In the genomic region with DNA sequence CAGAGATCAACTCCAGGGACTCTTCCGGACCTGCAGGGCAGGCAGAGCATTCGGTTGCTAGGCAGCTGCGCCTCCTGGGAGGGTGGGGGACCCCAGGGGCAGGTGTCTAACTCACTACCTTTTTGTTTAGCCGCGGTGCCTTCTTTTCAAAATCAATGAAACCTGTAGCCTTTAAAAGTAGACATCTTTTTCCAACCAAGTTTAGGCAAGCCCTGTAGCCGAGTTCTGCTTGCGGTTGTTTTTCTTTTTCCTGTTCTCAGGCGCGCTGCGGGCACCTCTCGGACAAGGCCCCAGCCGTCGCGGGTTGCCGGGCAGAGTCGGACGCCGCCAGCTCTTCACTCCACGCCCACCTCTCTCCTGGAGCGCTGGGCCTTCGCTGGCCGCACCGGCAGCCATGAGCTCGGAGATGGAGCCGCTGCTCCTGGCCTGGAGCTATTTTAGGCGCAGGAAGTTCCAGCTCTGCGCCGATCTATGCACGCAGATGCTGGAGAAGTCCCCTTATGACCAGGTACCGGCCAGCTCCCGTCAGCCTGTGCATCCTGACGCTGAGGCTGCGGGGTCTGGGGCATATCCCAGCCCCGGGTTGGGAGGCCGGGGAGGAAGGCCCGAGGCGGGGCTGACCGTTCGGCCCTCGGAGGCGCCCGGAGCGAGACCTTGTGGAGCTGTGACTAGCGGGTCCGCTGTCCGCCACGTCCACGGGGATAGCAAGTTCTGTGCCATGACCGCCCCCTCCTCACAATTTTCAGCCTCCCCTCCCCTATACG, we compare ENCODE assay signal across 8 cellular contexts. TPM values are rescaled to one million over a fixed set of nuclear protein-coding genes. Genes with fewer than 3 reads are reported as not detected.
A peak's percentile ranks its signal among the peaks of the same experiment; 100 is the strongest.
DNase-seq lines count a peak whose midpoint lies in the region; ATAC-seq and TF ChIP-seq lines count a peak whose summit lies in the region.

TTC8 (plus strand) TSS at position 338 of the 764 bp plus-strand sequence; CDS start at position 395, 57 bp downstream.

- H3K4me1 ChIP-seq in KMS-11 (ENCODE audit: low read depth, poor library complexity, severe bottlenecking) (peaks cover 11% of the 10 kb centered on the region), Panc1 (ENCODE audit: control insufficient read depth, insufficient read depth, low read length) (no peaks in the 10 kb centered on the region), esophagus muscularis mucosa (peaks cover 4 to 35% (median 23%) of the 10 kb centered on the region in 4 donors), muscle layer of colon (ENCODE audit: insufficient read depth, low read length) (peaks cover 6% of the 10 kb centered on the region)

- peak within 1 kb of the TSS; percentile 90 to 97 for H3K4me3 Mint-ChIP-seq in activated T-cell treated with anti-CD3 and anti-CD28 coated beads, Interleukin-2, amount 50 U/mL, for 72 hours

- DNase-seq in DMS79 (lab: John Stamatoyannopoulos, UW) (peak; percentile 93), Panc1 (ENCODE audit: low read depth, low spot score) (peak; percentile 64), esophagus muscularis mucosa (ENCODE audit: extremely low spot score) (peak; percentile 95)
- peak; percentile 86 to 88 for DNase-seq in activated T-cell treated with anti-CD3 and anti-CD28 coated beads, Interleukin-2, amount 50 U/mL, for 72 hours
- DNase-seq in stimulated activated CD8-positive, alpha-beta memory T cell treated with anti-CD3 and anti-CD28 coated beads, Interleukin-7, amount 100 ng/mL, for 1 hour (ENCODE audit: low read depth in 2 of 2), result peak; percentile 63 to 68

- CTCF ChIA-PET in Panc1 (lab: Charles Lee), result interaction anchor here (0.7 kb wide), 1 partner anchor 16 kb away, joined by 3 read pairs; no protein-coding TSS in a partner anchor

- H3K9ac ChIP-seq in KMS-11 (peak within 1 kb of the TSS; percentile 77), muscle layer of colon (ENCODE audit: low read length) (peak within 1 kb of the TSS; percentile 43)

- ATAC-seq in GM21737 (IDR thresholded peaks at IDR 0.05; ENCODE audit: unreplicated experiment) (peak; percentile 99), Panc1 (peak; percentile 100)
- ATAC-seq in activated T-cell treated with anti-CD3 and anti-CD28 coated beads, Interleukin-2, amount 50 U/mL, for 72 hours (replicated peaks in 1 of 2), result peak; percentile 98

- peaks cover 19% of the 10 kb centered on the region for H3K27me3 Mint-ChIP-seq in activated T-cell treated with anti-CD3 and anti-CD28 coated beads, Interleukin-2, amount 50 U/mL, for 72 hours (ENCODE audit: low read depth)

- no peaks in the 10 kb centered on the region for H3K9me3 Mint-ChIP-seq in activated T-cell treated with anti-CD3 and anti-CD28 coated beads, Interleukin-2, amount 50 U/mL, for 72 hours

- no peaks in the 10 kb centered on the region for H3K36me3 Mint-ChIP-seq in activated T-cell treated with anti-CD3 and anti-CD28 coated beads, Interleukin-2, amount 50 U/mL, for 72 hours (ENCODE audit: insufficient read depth in 2 of 2)

- WGBS in esophagus muscularis mucosa, result under 1% methylated on average over 23 of the region's 50 CpGs

- TF ChIP-seq POLR2A in esophagus muscularis mucosa (IDR thresholded peaks at IDR 0.05; ENCODE audit: low read depth), result no peak

- H3K27ac Mint-ChIP-seq in activated T-cell treated with anti-CD3 and anti-CD28 coated beads, Interleukin-2, amount 50 U/mL, for 72 hours, result peak within 1 kb of the TSS; percentile 97

- in situ Hi-C loops in Panc1 (cut with HindIII; ENCODE audit: low pct_unique_long_range_greater_than_20kb, low sequenced_read_pairs), result no loop called here

- no peaks in the 10 kb centered on the region for H4K20me1 ChIP-seq in KMS-11 (ENCODE audit: insufficient read depth)

- H3K36me3 ChIP-seq in KMS-11 (ENCODE audit: insufficient read depth), result no peaks in the 10 kb centered on the region
- no peaks in the 10 kb centered on the region; the same call in 1 of the 2 replicates for H3K36me3 ChIP-seq in Panc1 (ENCODE audit: control insufficient read depth, insufficient read depth, low read length)
- H3K36me3 ChIP-seq in esophagus muscularis mucosa, result no peaks in the 10 kb centered on the region
- H3K36me3 ChIP-seq in muscle layer of colon (ENCODE audit: insufficient read depth, low read length), result no peaks in the 10 kb centered on the region

- no peak for TF ChIP-seq EP300 in esophagus muscularis mucosa (IDR thresholded peaks at IDR 0.05)

- H3K4me3 ChIP-seq in KMS-11 (IDR thresholded peaks at IDR 0.05; ENCODE audit: insufficient read depth, low read depth, low read length) (no peak within 1 kb of the TSS), Panc1 (ENCODE audit: low read depth in 2 of 2, low read length in 2 of 2) (peak within 1 kb of the TSS; percentile 74 to 81), esophagus muscularis mucosa (peak within 1 kb of the TSS; percentile 68 to 80 (median 75)), muscle layer of colon (ENCODE audit: low read depth in 1 of 2, low read length in 2 of 2) (peak within 1 kb of the TSS; percentile 75 to 83)

- intact Hi-C loops in Panc1 (cut with micrococcal nuclease; ENCODE audit: unreplicated experiment), result no loop called here
- intact Hi-C loops in esophagus muscularis mucosa (cut with DNase I), result loop anchor here (5.0 kb wide), 1 partner anchor 32 kb away; the partner anchor contains the start of gene EML5

- peaks cover 19% of the 10 kb centered on the region for H3K4me1 Mint-ChIP-seq in activated T-cell treated with anti-CD3 and anti-CD28 coated beads, Interleukin-2, amount 50 U/mL, for 72 hours (ENCODE audit: low read depth)

- H3K27ac ChIP-seq in KMS-11 (peak within 1 kb of the TSS; percentile 86), Panc1 (ENCODE audit: low read length) (peak within 1 kb of the TSS; percentile 66), esophagus muscularis mucosa (replicated peaks in 1 of 4) (peak within 1 kb of the TSS; percentile 83 to 86 (median 84)), muscle layer of colon (ENCODE audit: low read depth, low read length) (peak within 1 kb of the TSS; percentile 71)

- peak within 1 kb of the TSS; percentile 89 for H2AFZ ChIP-seq in KMS-11 (ENCODE audit: low read depth)

- TF ChIP-seq CTCF in KMS-11 (conservative IDR thresholded peaks at IDR 0.05; ENCODE audit: low read depth, low read length) (no peak), Panc1 (IDR thresholded peaks at IDR 0.05) (no peak), esophagus muscularis mucosa (IDR thresholded peaks at IDR 0.05) (peak in 1 of 3 experiments; percentile 10)

- H3K9me3 ChIP-seq in Panc1 (ENCODE audit: control insufficient read depth, insufficient read depth, low read depth, low read length), result no peaks in the 10 kb centered on the region
- no peaks in the 10 kb centered on the region for H3K9me3 ChIP-seq in esophagus muscularis mucosa
- no peaks in the 10 kb centered on the region for H3K9me3 ChIP-seq in muscle layer of colon (ENCODE audit: low read length)

- no peaks in the 10 kb centered on the region for H3K79me2 ChIP-seq in KMS-11 (ENCODE audit: insufficient read depth, low read depth)

- peak within 1 kb of the TSS; percentile 81 for H3K4me2 ChIP-seq in KMS-11

- no peaks in the 10 kb centered on the region for H3K27me3 ChIP-seq in KMS-11 (ENCODE audit: insufficient read depth, low read depth)
- H3K27me3 ChIP-seq in Panc1 (ENCODE audit: control insufficient read depth, insufficient read depth, low read length), result no peaks in the 10 kb centered on the region; the same call in 1 of the 2 replicates
- no peaks in the 10 kb centered on the region for H3K27me3 ChIP-seq in esophagus muscularis mucosa
- no peaks in the 10 kb centered on the region for H3K27me3 ChIP-seq in muscle layer of colon (ENCODE audit: control insufficient read depth in 1 of 2, insufficient read depth in 2 of 2, low read length in 2 of 2)

- BruUV-seq in Panc1 (replicated peaks; lab: Mats Ljungman, UMichigan), result no TSS peak

- POLR2A ChIA-PET in Panc1 (lab: Charles Lee), result no interaction called here

RNA-seq across cellular contexts. Expression of gene TTC8, which starts in this region (rescaled TPM):
- 12.4 TPM for total RNA-seq in Panc1 (2021; ENCODE audit: unreplicated experiment)
- polyA plus RNA-seq in Panc1 (2012; ENCODE audit: insufficient read length), result 14.2 TPM
- total RNA-seq in activated T-cell treated with anti-CD3 and anti-CD28 coated beads, Interleukin-2, amount 50 U/mL, for 72 hours, result 1 to 10 TPM; 2.4 to 4.1 TPM
- total RNA-seq in esophagus muscularis mucosa, result 10 to 100 TPM; 16.4 to 29.9 (median 23.7) TPM
